Comparison of ENCODE assay signal across 13 cellular contexts in genomic region chr12:123474493-123475255, GRCh38. TPM values are rescaled to one million over a fixed set of nuclear protein-coding genes. Genes with fewer than 3 reads are reported as not detected.
DNase-seq lines count a peak whose midpoint lies in the region; ATAC-seq lines count a peak whose summit lies in the region.
"Had no signal": no experiment of that assay in that cellular context is flagged by ENCODE, and none has a peak within 500 bp of the region (broad histone marks: within the 10 kb centered on the region; RNA-seq: fewer than 3 reads in every experiment).

No MANE protein-coding gene starts in this region.

- intact Hi-C loops in left ventricle myocardium superior (cut with micrococcal nuclease): no loop called here

- peak overlapping the region; percentile 89 for H3K27ac Mint-ChIP-seq in activated T-cell treated with anti-CD3 and anti-CD28 coated beads, Interleukin-2, amount 50 U/mL, for 24 hours
- peak overlapping the region; percentile 77 to 93 for H3K27ac Mint-ChIP-seq in activated naive CD4-positive, alpha-beta T cell treated with anti-CD3 and anti-CD28 coated beads, Interleukin-2, amount 50 U/mL, for 72 hours
- H3K27ac Mint-ChIP-seq: dendritic cell treated with granulocyte-macrophage colony-stimulating factor and Interleukin-4, amounts not matched to agents 40 ng/mL and 50 ng/mL, for 4 days had no signal

- peak; percentile 45 to 73 for ATAC-seq in activated naive CD4-positive, alpha-beta T cell treated with anti-CD3 and anti-CD28 coated beads, Interleukin-2, amount 50 U/mL, for 72 hours
- ATAC-seq in left ventricle myocardium superior: peak; percentile 62
- no peak for ATAC-seq in HG03432 (IDR thresholded peaks at IDR 0.05; ENCODE audit: unreplicated experiment)

- H3K4me3 Mint-ChIP-seq in activated T-cell treated with anti-CD3 and anti-CD28 coated beads, Interleukin-2, amount 50 U/mL, for 24 hours: no peak overlapping the region
- H3K4me3 Mint-ChIP-seq: dendritic cell treated with granulocyte-macrophage colony-stimulating factor and Interleukin-4, amounts not matched to agents 40 ng/mL and 50 ng/mL, for 4 days had no signal

- peaks cover 39% of the 10 kb centered on the region for H3K36me3 Mint-ChIP-seq in activated T-cell treated with anti-CD3 and anti-CD28 coated beads, Interleukin-2, amount 50 U/mL, for 24 hours (ENCODE audit: low read depth)
- H3K36me3 Mint-ChIP-seq in activated naive CD4-positive, alpha-beta T cell treated with anti-CD3 and anti-CD28 coated beads, Interleukin-2, amount 50 U/mL, for 72 hours: peaks cover 0 to 9% of the 10 kb centered on the region in 2 donors

- H3K27me3 Mint-ChIP-seq in activated T-cell treated with anti-CD3 and anti-CD28 coated beads, Interleukin-2, amount 50 U/mL, for 24 hours: no peaks in the 10 kb centered on the region
- H3K27me3 Mint-ChIP-seq: dendritic cell treated with granulocyte-macrophage colony-stimulating factor and Interleukin-4, amounts not matched to agents 40 ng/mL and 50 ng/mL, for 4 days had no signal

- H3K9me3 Mint-ChIP-seq in activated T-cell treated with anti-CD3 and anti-CD28 coated beads, Interleukin-2, amount 50 U/mL, for 24 hours: no peaks in the 10 kb centered on the region
- no peaks in the 10 kb centered on the region for H3K9me3 Mint-ChIP-seq in activated naive CD4-positive, alpha-beta T cell treated with anti-CD3 and anti-CD28 coated beads, Interleukin-2, amount 50 U/mL, for 72 hours
- H3K9me3 Mint-ChIP-seq: dendritic cell treated with granulocyte-macrophage colony-stimulating factor and Interleukin-4, amounts not matched to agents 40 ng/mL and 50 ng/mL, for 4 days had no signal

- peak overlapping the region; percentile 6 for H3K27ac ChIP-seq in substantia nigra (ENCODE audit: low read depth, low read length, poor library complexity, severe bottlenecking)

- DNase-seq in activated T-cell treated with anti-CD3 and anti-CD28 coated beads, Interleukin-2, amount 50 U/mL, for 24 hours: no peak
- DNase-seq in activated T-cell treated with anti-CD3 and anti-CD28 coated beads, Interleukin-2, amount 50 U/mL, for 48 hours: no peak
- no peak for DNase-seq in activated naive CD4-positive, alpha-beta T cell treated with anti-CD3 and anti-CD28 coated beads, Interleukin-2, amount 50 U/mL, for 72 hours (ENCODE audit: low spot score in 2 of 2)
- peak; percentile 72 for DNase-seq in left ventricle myocardium superior
- no peak for DNase-seq in substantia nigra (lab: John Stamatoyannopoulos, UW)
- DNase-seq in activated CD8-positive, alpha-beta memory T cell treated with anti-CD3 and anti-CD28 coated beads for 24 hours: no peak
- no peak for DNase-seq in UCSD-AML1 (lab: John Stamatoyannopoulos, UW; ENCODE audit: unreplicated experiment)
- DNase-seq: activated CD8-positive, alpha-beta memory T cell treated with anti-CD3 and anti-CD28 coated beads, Interleukin-2, amount 50 U/mL, for 4 hours; mesenchymal stem cell; NCI-H446; sigmoid colon had no signal

- peaks cover 27% of the 10 kb centered on the region for H3K4me1 Mint-ChIP-seq in activated T-cell treated with anti-CD3 and anti-CD28 coated beads, Interleukin-2, amount 50 U/mL, for 24 hours (ENCODE audit: low read depth)

RNA-seq across cellular contexts. Expression of gene SNRNP35, which starts 16.7 kb away (rescaled TPM):
- 10 to 100 TPM; 20.9 to 26.4 TPM for total RNA-seq in activated naive CD4-positive, alpha-beta T cell treated with anti-CD3 and anti-CD28 coated beads, Interleukin-2, amount 50 U/mL, for 72 hours
- 23.2 TPM for total RNA-seq in left ventricle myocardium superior

RNA-seq across cellular contexts. Expression of gene RILPL2, which starts 38.2 kb away (rescaled TPM):
- total RNA-seq in activated naive CD4-positive, alpha-beta T cell treated with anti-CD3 and anti-CD28 coated beads, Interleukin-2, amount 50 U/mL, for 72 hours: 10 to 100 TPM in 1 of 2 donors, 1 to 10 TPM in 1; 8.6 to 11.2 TPM
- total RNA-seq in left ventricle myocardium superior: 2.1 TPM

RNA-seq across cellular contexts. Expression of gene RILPL1, which starts 58.8 kb away (rescaled TPM):
- 1 to 10 TPM; 3.2 to 3.9 TPM for total RNA-seq in activated naive CD4-positive, alpha-beta T cell treated with anti-CD3 and anti-CD28 coated beads, Interleukin-2, amount 50 U/mL, for 72 hours
- 116 TPM for total RNA-seq in left ventricle myocardium superior

Comparison
In these comparisons a context has a peak if more than half of its experiments do, and no peak if none do; other contexts are left out.
1. RNA of gene RILPL1, which starts 58.8 kb away (total RNA-seq): 116 TPM in left ventricle myocardium superior (single experiment); 3.2 to 3.9 TPM in activated naive CD4-positive, alpha-beta T cell treated with anti-CD3 and anti-CD28 coated beads, Interleukin-2, amount 50 U/mL, for 72 hours; every median in the first group is over 10 times any median in the second.